In genomic region chr16:3754772-3755171, GRCh38 we compare ENCODE assay signal across 15 cellular contexts. TPM values are rescaled to one million over a fixed set of nuclear protein-coding genes. Genes with fewer than 3 reads are reported as not detected.
DNase-seq lines count a peak whose midpoint lies in the region; ATAC-seq and TF ChIP-seq lines count a peak whose summit lies in the region.
"Had no signal": no experiment of that assay in that cellular context is flagged by ENCODE, and none has a peak within 500 bp of the region (broad histone marks: within the 10 kb centered on the region; RNA-seq: fewer than 3 reads in every experiment).

No MANE protein-coding gene starts in this region.

- H3K4ac ChIP-seq in IMR-90 (ENCODE audit: low read depth, low read length), result no peak overlapping the region

- H4K20me1 ChIP-seq in IMR-90 (ENCODE audit: insufficient read depth, low read length) (peaks cover 14% of the 10 kb centered on the region; the same call in 1 of the 2 replicates), osteoblast (ENCODE audit: insufficient read depth, low read length) (peaks cover 31% of the 10 kb centered on the region)

- peaks cover 32% of the 10 kb centered on the region for H3K4me1 Mint-ChIP-seq in chondrocyte (ENCODE audit: low read depth)
- peaks cover 21% of the 10 kb centered on the region for H3K4me1 Mint-ChIP-seq in activated T-helper 17 cell treated with anti-CD3 and anti-CD28 coated beads, Interleukin-2, amount 50 U/mL, for 72 hours

- peak overlapping the region; percentile 91 for H3K27ac Mint-ChIP-seq in chondrocyte (ENCODE audit: unreplicated experiment)
- H3K27ac Mint-ChIP-seq in activated T-helper 17 cell treated with anti-CD3 and anti-CD28 coated beads, Interleukin-2, amount 50 U/mL, for 72 hours, result no peak overlapping the region

- H3K9me1 ChIP-seq in IMR-90 (ENCODE audit: insufficient read depth, low read length), result peaks cover 23% of the 10 kb centered on the region

- H2BK15ac ChIP-seq in IMR-90 (ENCODE audit: low read depth, low read length), result no peak overlapping the region

- WGBS in IMR-90 (ENCODE audit: extremely low coverage in 2 of 2, insufficient read length in 1 of 2), 2 experiments, result 100% methylated on average over 1 of the region's 5 CpGs; no CpG with 5 or more reads in 1 of the 2 experiments

- intact Hi-C loops in IMR-90 (cut with micrococcal nuclease), result no loop called here

- in situ Hi-C loops in IMR-90 (cut with MboI; ENCODE audit: low sequenced_read_pairs), result no loop called here

- H3K4me3 ChIP-seq in IMR-90 (ENCODE audit: insufficient read depth, low read depth, low read length), result no peak overlapping the region
- H3K4me3 ChIP-seq in osteoblast (ENCODE audit: insufficient read depth, low read length), result no peak overlapping the region
- H3K4me3 ChIP-seq: A549 had no signal

- H3K56ac ChIP-seq in IMR-90 (ENCODE audit: extremely low read depth, insufficient read depth, low read length), result no peak overlapping the region

- no peak overlapping the region for H3K9ac ChIP-seq in IMR-90 (ENCODE audit: low read depth, low read length)

- no peak overlapping the region for H2BK20ac ChIP-seq in IMR-90 (ENCODE audit: low read depth, low read length)

- peak; percentile 55 for ATAC-seq in IMR-90 (ENCODE audit: low read depth)
- ATAC-seq in HG02840 (IDR thresholded peaks at IDR 0.05; ENCODE audit: low FRiP score, unreplicated experiment), result no peak
- ATAC-seq in activated T-helper 17 cell treated with anti-CD3 and anti-CD28 coated beads, Interleukin-2, amount 50 U/mL, for 72 hours (replicated peaks), result no peak
- ATAC-seq: A549 had no signal

- POLR2A ChIA-PET in IMR-90 (lab: Charles Lee; ENCODE audit: unreplicated experiment), result no interaction called here

- H3K23ac ChIP-seq in IMR-90 (ENCODE audit: low read depth, low read length), result no peak overlapping the region

- BruUV-seq in IMR-90 (replicated peaks; lab: Mats Ljungman, UMichigan), result no TSS peak

- no peak overlapping the region for H3K4me3 Mint-ChIP-seq in chondrocyte (ENCODE audit: unreplicated experiment)
- no peak overlapping the region for H3K4me3 Mint-ChIP-seq in activated T-helper 17 cell treated with anti-CD3 and anti-CD28 coated beads, Interleukin-2, amount 50 U/mL, for 72 hours
- H3K4me3 Mint-ChIP-seq: CD4-positive, alpha-beta memory T cell had no signal

- no peak for TF ChIP-seq POLR2A in IMR-90 (IDR thresholded peaks at IDR 0.05; ENCODE audit: low read depth, low read length)

- H3K79me1 ChIP-seq in IMR-90 (ENCODE audit: low read depth in 1 of 2, low read length in 2 of 2), result peaks cover 34 to 76% of the 10 kb centered on the region in 2 experiments

- H3K9me3 ChIP-seq in IMR-90 (ENCODE audit: control insufficient read depth, insufficient read depth, low read length), result no peaks in the 10 kb centered on the region
- no peaks in the 10 kb centered on the region for H3K9me3 ChIP-seq in osteoblast (ENCODE audit: low read depth, low read length)
- H3K9me3 ChIP-seq: A549, BE2C had no signal

- H3K27ac ChIP-seq in IMR-90 (ENCODE audit: insufficient read depth, low read length) (no peak overlapping the region), osteoblast (ENCODE audit: low read depth, low read length) (peak overlapping the region; percentile 18)
- H3K27ac ChIP-seq: A549, C4-2B, HL-60 had no signal

- H2AFZ ChIP-seq in IMR-90 (replicated peaks; ENCODE audit: low read length, poor library complexity) (no peak overlapping the region), osteoblast (ENCODE audit: low read length) (no peak overlapping the region)

- peak overlapping the region; percentile 62 for H2BK5ac ChIP-seq in IMR-90 (ENCODE audit: low read depth, low read length, poor library complexity, severe bottlenecking)

- H2AK5ac ChIP-seq in IMR-90 (ENCODE audit: low read depth, low read length), result no peak overlapping the region

- no peak overlapping the region for H4K5ac ChIP-seq in IMR-90 (ENCODE audit: low read depth, low read length)

- H3K79me2 ChIP-seq in osteoblast (ENCODE audit: insufficient read depth, low read length), result peaks cover 44% of the 10 kb centered on the region

- no peak for TF ChIP-seq CTCF in IMR-90 (conservative IDR thresholded peaks at IDR 0.05; ENCODE audit: low read depth, low read length)
- TF ChIP-seq CTCF in chondrocyte (IDR thresholded peaks at IDR 0.05), result no peak
- TF ChIP-seq CTCF in osteoblast (IDR thresholded peaks at IDR 0.05; ENCODE audit: extremely low read depth, low read depth, low read length), result no peak

- peak; percentile 4 for DNase-seq in IMR-90
- no peak for DNase-seq in chondrocyte (ENCODE audit: low spot score)
- DNase-seq in osteoblast (ENCODE audit: insufficient read length, low spot score, missing footprints), result peak; percentile 65
- DNase-seq in stimulated activated CD8-positive, alpha-beta memory T cell treated with anti-CD3 and anti-CD28 coated beads, Interleukin-4, amount 100 ng/mL, for 48 hours, result no peak
- DNase-seq in NCI-H2196 treated with DMSO at 0.1 percent for 48 hours (lab: John Stamatoyannopoulos, UW; ENCODE audit: unreplicated experiment), result no peak
- DNase-seq: BE2C; CD4-positive, alpha-beta memory T cell; DMS153; DMS79 treated with DMSO at 0.1 percent for 48 hours; GDM1 had no signal

- no peak overlapping the region for H3K18ac ChIP-seq in IMR-90 (ENCODE audit: low read depth, low read length)

- peak overlapping the region; percentile 67; the same call in 1 of the 2 replicates for H3K4me2 ChIP-seq in IMR-90 (ENCODE audit: low read depth, low read length)
- peak overlapping the region; percentile 44 for H3K4me2 ChIP-seq in osteoblast (ENCODE audit: insufficient read depth, low read length)
- H3K4me2 ChIP-seq: A549 had no signal

- peaks cover 29% of the 10 kb centered on the region for H3K36me3 Mint-ChIP-seq in chondrocyte (ENCODE audit: low read depth)
- peaks cover 94% of the 10 kb centered on the region for H3K36me3 Mint-ChIP-seq in activated T-helper 17 cell treated with anti-CD3 and anti-CD28 coated beads, Interleukin-2, amount 50 U/mL, for 72 hours (ENCODE audit: low read depth)

- CTCF ChIA-PET in IMR-90 (lab: Yijun Ruan, JAX), result no interaction called here

- H3K4me1 ChIP-seq in IMR-90 (ENCODE audit: control insufficient read depth, insufficient read depth, low read length) (peaks cover 7% of the 10 kb centered on the region), osteoblast (ENCODE audit: insufficient read depth, low read length) (peaks cover 19% of the 10 kb centered on the region)
- H3K4me1 ChIP-seq: A549, BE2C had no signal

- no peak for TF ChIP-seq RAD21 in IMR-90 (IDR thresholded peaks at IDR 0.05; ENCODE audit: low read length)

- H3K36me3 ChIP-seq in IMR-90 (ENCODE audit: control insufficient read depth, insufficient read depth, low read length) (peaks cover 49% of the 10 kb centered on the region), osteoblast (ENCODE audit: insufficient read depth, low read length) (peaks cover 44% of the 10 kb centered on the region)

- H2AK9ac ChIP-seq in IMR-90 (replicated peaks; ENCODE audit: low read depth, low read length, poor library complexity), result no peak overlapping the region

- H3K27me3 ChIP-seq in IMR-90 (ENCODE audit: control insufficient read depth, insufficient read depth, low read length) (no peaks in the 10 kb centered on the region), osteoblast (ENCODE audit: insufficient read depth, low read length) (no peaks in the 10 kb centered on the region)
- H3K27me3 ChIP-seq: BE2C had no signal

- H4K8ac ChIP-seq in IMR-90 (ENCODE audit: low read depth in 2 of 2, low read length in 2 of 2), result no peak overlapping the region

- H2BK120ac ChIP-seq in IMR-90 (ENCODE audit: low read depth, low read length), result no peak overlapping the region

- H3K9me3 Mint-ChIP-seq in chondrocyte (ENCODE audit: low read depth), result no peaks in the 10 kb centered on the region
- no peaks in the 10 kb centered on the region for H3K9me3 Mint-ChIP-seq in activated T-helper 17 cell treated with anti-CD3 and anti-CD28 coated beads, Interleukin-2, amount 50 U/mL, for 72 hours
- H3K9me3 Mint-ChIP-seq: CD4-positive, alpha-beta memory T cell had no signal

- H3K27me3 Mint-ChIP-seq in chondrocyte (ENCODE audit: low read depth), result no peaks in the 10 kb centered on the region
- no peaks in the 10 kb centered on the region for H3K27me3 Mint-ChIP-seq in activated T-helper 17 cell treated with anti-CD3 and anti-CD28 coated beads, Interleukin-2, amount 50 U/mL, for 72 hours
- H3K27me3 Mint-ChIP-seq: CD4-positive, alpha-beta memory T cell had no signal

- H4K91ac ChIP-seq in IMR-90 (ENCODE audit: insufficient read depth, low read depth, low read length), result no peak overlapping the region

- no peak overlapping the region for H3K14ac ChIP-seq in IMR-90 (replicated peaks; ENCODE audit: low read depth, low read length)

- dilution Hi-C loops in IMR-90 (cut with HindIII; ENCODE audit: low sequenced_read_pairs, unreplicated experiment), result no loop called here

TF ChIP-seq in IMR-90, 13 proteins besides CTCF, POLR2A, EP300 and RAD21:
- no peak for TF ChIP-seq USF2 (IDR thresholded peaks at IDR 0.05; ENCODE audit: low read depth, low read length)
- TF ChIP-seq CHD1 (IDR thresholded peaks at IDR 0.05; ENCODE audit: low read depth, low read length), result no peak
- no peak for TF ChIP-seq RCOR1 (IDR thresholded peaks at IDR 0.05; ENCODE audit: insufficient replicate concordance, low read length)
- no peak for TF ChIP-seq MXI1 (IDR thresholded peaks at IDR 0.05; ENCODE audit: borderline replicate concordance, low read depth, low read length)
- no peak for TF ChIP-seq MAFK (IDR thresholded peaks at IDR 0.05; ENCODE audit: low read depth, low read length)
- no peak for TF ChIP-seq SMC3 (IDR thresholded peaks at IDR 0.05; ENCODE audit: low read depth, low read length)

RNA-seq across cellular contexts. Expression of gene TRAP1, which starts 37.4 kb away (rescaled TPM):
- 137 and 145 TPM in 2 replicates for total RNA-seq in IMR-90 (2012; rRNA removed)
- 139 and 172 TPM in 2 replicates for polyA plus RNA-seq in IMR-90 (2012; rRNA removed)
- polyA plus RNA-seq in IMR-90 (2012; cell fraction: cytosol; rRNA removed), result 90.5 and 90.6 TPM in 2 replicates
- polyA plus RNA-seq in IMR-90 (2012; cell fraction: nucleus; rRNA removed; ENCODE audit: low replicate concordance), result 225 and 239 TPM in 2 replicates
- total RNA-seq in chondrocyte, result 54.2 to 81.1 TPM (median 60.6 TPM) in 3 replicates
- total RNA-seq in osteoblast, result 46.9 and 56.5 TPM in 2 replicates
- 100 to 1,000 TPM; 124 to 238 TPM for total RNA-seq in activated T-helper 17 cell treated with anti-CD3 and anti-CD28 coated beads, Interleukin-2, amount 50 U/mL, for 72 hours

Comparison
In these comparisons a context has a peak if more than half of its experiments do, and no peak if none do; other contexts are left out.
1. DNase-seq: peak in IMR-90 (single experiment) and osteoblast (single experiment); none in chondrocyte (single experiment), stimulated activated CD8-positive, alpha-beta memory T cell treated with anti-CD3 and anti-CD28 coated beads, Interleukin-4, amount 100 ng/mL, for 48 hours (single experiment) and NCI-H2196 treated with DMSO at 0.1 percent for 48 hours (single experiment).